1 cellular context compared by ENCODE assay signal in the genomic region with DNA sequence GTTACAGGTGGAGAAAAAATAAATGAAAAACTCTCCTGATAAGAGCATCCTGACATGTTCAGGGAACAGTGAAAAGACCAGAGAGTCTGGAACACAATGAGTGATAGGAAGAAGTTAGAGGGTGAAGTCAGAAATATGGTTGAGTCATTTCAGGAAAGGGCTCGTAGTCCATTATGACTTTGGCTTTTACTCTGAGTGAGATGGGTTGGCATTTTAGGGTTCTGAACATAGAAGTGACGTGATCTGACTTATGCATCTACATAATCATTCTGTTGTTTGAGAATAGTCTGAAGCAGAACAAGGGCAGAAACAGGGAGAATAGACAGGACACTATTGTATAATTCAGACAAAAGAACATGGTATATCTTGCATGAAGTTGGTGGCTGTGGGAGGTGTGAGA.
TF ChIP-seq lines count a peak whose summit lies in the region.

No MANE protein-coding gene starts in this region.

TF ChIP-seq in GM12878, 131 proteins besides CTCF, POLR2A, EP300 and RAD21 (continued from another document):
- TF ChIP-seq, protein P1, sequence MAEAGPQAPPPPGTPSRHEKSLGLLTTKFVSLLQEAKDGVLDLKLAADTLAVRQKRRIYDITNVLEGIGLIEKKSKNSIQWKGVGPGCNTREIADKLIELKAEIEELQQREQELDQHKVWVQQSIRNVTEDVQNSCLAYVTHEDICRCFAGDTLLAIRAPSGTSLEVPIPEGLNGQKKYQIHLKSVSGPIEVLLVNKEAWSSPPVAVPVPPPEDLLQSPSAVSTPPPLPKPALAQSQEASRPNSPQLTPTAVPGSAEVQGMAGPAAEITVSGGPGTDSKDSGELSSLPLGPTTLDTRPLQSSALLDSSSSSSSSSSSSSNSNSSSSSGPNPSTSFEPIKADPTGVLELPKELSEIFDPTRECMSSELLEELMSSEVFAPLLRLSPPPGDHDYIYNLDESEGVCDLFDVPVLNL (IDR thresholded peaks at IDR 0.05; ENCODE audit: low read depth, low read length), result no peak
- TF ChIP-seq IRF4 (IDR thresholded peaks at IDR 0.05; ENCODE audit: low read depth, low read length) (0 out of 2 replicates have a peak, but pooled peaks have one; percentile 25), KLF5 (IDR thresholded peaks at IDR 0.05; ENCODE audit: partially characterized antibody) (no peak), NFXL1 (IDR thresholded peaks at IDR 0.05; ENCODE audit: borderline replicate concordance) (no peak), JUNB (IDR thresholded peaks at IDR 0.05) (peak; percentile 81)
- TF ChIP-seq, protein P2, sequence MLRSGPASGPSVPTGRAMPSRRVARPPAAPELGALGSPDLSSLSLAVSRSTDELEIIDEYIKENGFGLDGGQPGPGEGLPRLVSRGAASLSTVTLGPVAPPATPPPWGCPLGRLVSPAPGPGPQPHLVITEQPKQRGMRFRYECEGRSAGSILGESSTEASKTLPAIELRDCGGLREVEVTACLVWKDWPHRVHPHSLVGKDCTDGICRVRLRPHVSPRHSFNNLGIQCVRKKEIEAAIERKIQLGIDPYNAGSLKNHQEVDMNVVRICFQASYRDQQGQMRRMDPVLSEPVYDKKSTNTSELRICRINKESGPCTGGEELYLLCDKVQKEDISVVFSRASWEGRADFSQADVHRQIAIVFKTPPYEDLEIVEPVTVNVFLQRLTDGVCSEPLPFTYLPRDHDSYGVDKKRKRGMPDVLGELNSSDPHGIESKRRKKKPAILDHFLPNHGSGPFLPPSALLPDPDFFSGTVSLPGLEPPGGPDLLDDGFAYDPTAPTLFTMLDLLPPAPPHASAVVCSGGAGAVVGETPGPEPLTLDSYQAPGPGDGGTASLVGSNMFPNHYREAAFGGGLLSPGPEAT (IDR thresholded peaks at IDR 0.05; ENCODE audit: low read depth), result no peak
- TF ChIP-seq, protein P3, sequence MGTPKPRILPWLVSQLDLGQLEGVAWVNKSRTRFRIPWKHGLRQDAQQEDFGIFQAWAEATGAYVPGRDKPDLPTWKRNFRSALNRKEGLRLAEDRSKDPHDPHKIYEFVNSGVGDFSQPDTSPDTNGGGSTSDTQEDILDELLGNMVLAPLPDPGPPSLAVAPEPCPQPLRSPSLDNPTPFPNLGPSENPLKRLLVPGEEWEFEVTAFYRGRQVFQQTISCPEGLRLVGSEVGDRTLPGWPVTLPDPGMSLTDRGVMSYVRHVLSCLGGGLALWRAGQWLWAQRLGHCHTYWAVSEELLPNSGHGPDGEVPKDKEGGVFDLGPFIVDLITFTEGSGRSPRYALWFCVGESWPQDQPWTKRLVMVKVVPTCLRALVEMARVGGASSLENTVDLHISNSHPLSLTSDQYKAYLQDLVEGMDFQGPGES (IDR thresholded peaks at IDR 0.05), result no peak
